ENCODE assay signal across 29 cellular contexts in the genomic region with DNA sequence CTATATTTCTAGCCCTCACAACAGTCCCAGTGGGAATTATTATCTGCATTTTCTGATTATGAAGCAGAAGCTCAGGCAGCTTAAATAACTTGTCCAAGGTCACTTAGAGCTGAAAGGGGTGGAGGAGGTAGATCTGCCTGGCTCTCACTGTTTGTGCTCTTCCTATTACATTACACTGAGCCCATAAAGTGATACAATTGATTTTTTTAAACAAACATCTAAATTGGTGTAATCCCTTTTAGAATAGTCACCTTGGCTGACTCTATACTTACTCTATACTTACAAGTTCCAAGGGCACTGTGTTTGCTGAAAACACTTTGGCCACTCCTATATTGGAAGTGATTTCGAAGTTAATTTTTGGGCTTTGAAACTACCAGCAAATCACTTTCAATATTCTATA.
"Had no signal": no experiment of that assay in that cellular context is flagged by ENCODE, and none has a peak within 500 bp of the region (broad histone marks: within the 10 kb centered on the region; RNA-seq: fewer than 3 reads in every experiment).

No MANE protein-coding gene starts in this region.

- H3K4me3 ChIP-seq: adrenal gland, SJSA1 had no signal

- H3K27me3 ChIP-seq: adrenal gland, SJSA1 had no signal

- DNase-seq: activated B cell treated with CpG ODN at 0.5 μM for 24 hours; activated CD4-positive, alpha-beta T cell treated with anti-CD3 and anti-CD28 coated beads for 1 hour; activated CD4-positive, alpha-beta T cell treated with anti-CD3 and anti-CD28 coated beads, Interleukin-2, amount 10 ng/mL, durations not matched to agents 24 days and 14 days; activated CD4-positive, alpha-beta T cell treated with anti-CD3 and anti-CD28 coated beads, Interleukin-2, amount 50 U/mL, for 48 hours; activated CD8-positive, alpha-beta memory T cell treated with anti-CD3 and anti-CD28 coated beads for 24 hours; activated effector memory CD4-positive, alpha-beta T cell treated with anti-CD3 and anti-CD28 coated beads, Interleukin-2, amount 50 U/mL, for 16 hours; activated naive CD4-positive, alpha-beta T cell treated with anti-CD3 and anti-CD28 coated beads, Interleukin-2, amount 50 U/mL, for 16 hours; activated naive CD8-positive, alpha-beta T cell treated with anti-CD3 and anti-CD28 coated beads, Interleukin-2, amount 10 ng/mL, durations not matched to agents 7 days and 5 days; activated T-cell treated with anti-CD3 and anti-CD28 coated beads, Interleukin-2, amount 50 U/mL, for 4 hours; adrenal gland; anterior cingulate cortex; cerebellar nuclear complex; MV-4-11; NCI-H1105 treated with DMSO at 0.1 percent for 48 hours; NCI-H1436 treated with DMSO at 0.1 percent for 48 hours; NCI-H1930; NCI-H2107; NCI-H510A treated with DMSO at 0.1 percent for 48 hours; NCI-H774; NK-92 treated with Interleukin-12 subunit alpha and Interleukin-12 subunit beta, amount 100 ng/mL, for 24 hours; OCI-M1; RPMI8226; SW 1271 had no signal

- H3K9ac ChIP-seq: KMS-11 had no signal

- H3K4me3 Mint-ChIP-seq: activated B cell treated with CpG ODN at 0.5 μM for 24 hours; activated CD4-positive, alpha-beta T cell treated with anti-CD3 and anti-CD28 coated beads, Interleukin-2, amount 10 ng/mL, durations not matched to agents 24 days and 14 days; activated naive CD8-positive, alpha-beta T cell treated with anti-CD3 and anti-CD28 coated beads, Interleukin-2, amount 10 ng/mL, durations not matched to agents 7 days and 5 days; activated T-cell treated with anti-CD3 and anti-CD28 coated beads, Interleukin-2, amount 50 U/mL, for 4 hours; T-helper 1 cell treated with Interleukin-12 subunit alpha and Interleukin-12 subunit beta and Interleukin-4 antibody, amounts not matched to agents 30 μg/mL and 1 μg/mL, for 36 hours had no signal

- H3K27ac ChIP-seq: adrenal gland, KMS-11, SJSA1 had no signal

- H3K9me3 ChIP-seq: adrenal gland, SJSA1 had no signal

- H3K4me1 ChIP-seq: adrenal gland, SJSA1 had no signal

- ATAC-seq: activated T-cell treated with anti-CD3 and anti-CD28 coated beads, Interleukin-2, amount 50 U/mL, for 4 hours; Panc1; Right ventricle myocardium inferior; SK-N-SH treated with all-trans-retinoic acid at 6 μM for 48 hours had no signal

- H3K27ac Mint-ChIP-seq: activated B cell treated with CpG ODN at 0.5 μM for 24 hours; activated CD4-positive, alpha-beta T cell treated with anti-CD3 and anti-CD28 coated beads, Interleukin-2, amount 10 ng/mL, durations not matched to agents 24 days and 14 days; activated naive CD8-positive, alpha-beta T cell treated with anti-CD3 and anti-CD28 coated beads, Interleukin-2, amount 10 ng/mL, durations not matched to agents 7 days and 5 days; T-helper 1 cell treated with Interleukin-12 subunit alpha and Interleukin-12 subunit beta and Interleukin-4 antibody, amounts not matched to agents 30 μg/mL and 1 μg/mL, for 36 hours had no signal

- H3K4me1 Mint-ChIP-seq: activated B cell treated with CpG ODN at 0.5 μM for 24 hours; activated naive CD8-positive, alpha-beta T cell treated with anti-CD3 and anti-CD28 coated beads, Interleukin-2, amount 10 ng/mL, durations not matched to agents 7 days and 5 days had no signal

- H3K36me3 Mint-ChIP-seq: activated naive CD8-positive, alpha-beta T cell treated with anti-CD3 and anti-CD28 coated beads, Interleukin-2, amount 10 ng/mL, durations not matched to agents 7 days and 5 days had no signal

- H3K4me2 ChIP-seq: KMS-11 had no signal

- H3K36me3 ChIP-seq: adrenal gland, SJSA1 had no signal
